In the genomic region with DNA sequence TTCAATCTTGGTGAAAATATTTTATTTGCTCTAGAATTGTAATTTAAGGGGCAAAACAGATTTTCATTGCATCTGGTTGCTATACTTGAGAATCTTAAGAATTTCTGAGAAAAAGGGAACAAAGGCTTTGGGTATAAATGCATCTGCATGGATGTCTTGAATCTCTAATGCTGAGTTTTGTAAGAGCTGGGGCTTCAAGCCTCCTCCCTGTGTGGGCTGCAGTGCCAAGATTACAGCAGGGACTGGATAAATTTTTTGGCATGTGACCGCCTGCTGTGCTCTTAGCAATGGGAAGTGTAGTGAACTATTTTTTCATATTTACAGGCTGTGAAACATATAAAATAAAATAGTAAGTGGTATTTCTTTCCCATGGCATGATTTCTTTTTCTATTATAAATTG, we compare ENCODE assay signal across 15 cellular contexts.
A peak's percentile ranks its signal among the peaks of the same experiment; 100 is the strongest.
DNase-seq lines count a peak whose midpoint lies in the region; ATAC-seq and TF ChIP-seq lines count a peak whose summit lies in the region.
"Had no signal": no experiment of that assay in that cellular context is flagged by ENCODE, and none has a peak within 500 bp of the region (broad histone marks: within the 10 kb centered on the region; RNA-seq: fewer than 3 reads in every experiment).

No MANE protein-coding gene starts in this region.

- ATAC-seq in activated CD8-positive, alpha-beta T cell treated with anti-CD3 and anti-CD28 coated beads for 36 hours = no peak
- ATAC-seq: A549, left colon had no signal

- H3K4me2 ChIP-seq in hepatocyte = no peak overlapping the region
- H3K4me2 ChIP-seq: A549 had no signal

- H3K36me3 ChIP-seq in hepatocyte (replicated peaks; ENCODE audit: insufficient read depth, low read depth) = no peaks in the 10 kb centered on the region

- no peaks in the 10 kb centered on the region for H3K4me1 Mint-ChIP-seq in endothelial cell (ENCODE audit: unreplicated experiment)
- H3K4me1 Mint-ChIP-seq in activated CD4-positive, alpha-beta memory T cell treated with anti-CD3 and anti-CD28 coated beads for 36 hours (ENCODE audit: low read depth) = no peaks in the 10 kb centered on the region
- H3K4me1 Mint-ChIP-seq in activated CD8-positive, alpha-beta T cell treated with anti-CD3 and anti-CD28 coated beads for 36 hours (ENCODE audit: low read depth) = no peaks in the 10 kb centered on the region
- H3K4me1 Mint-ChIP-seq: naive B cell had no signal

- H3K9me2 ChIP-seq in hepatocyte (replicated peaks; ENCODE audit: insufficient read depth) = no peaks in the 10 kb centered on the region

- H4K20me1 ChIP-seq in hepatocyte (ENCODE audit: insufficient read depth, poor library complexity, severe bottlenecking) = no peaks in the 10 kb centered on the region

- H3K9me3 Mint-ChIP-seq in endothelial cell (ENCODE audit: unreplicated experiment) = no peaks in the 10 kb centered on the region
- H3K9me3 Mint-ChIP-seq in activated CD4-positive, alpha-beta memory T cell treated with anti-CD3 and anti-CD28 coated beads for 36 hours = peaks cover 11% of the 10 kb centered on the region
- peaks cover 2% of the 10 kb centered on the region for H3K9me3 Mint-ChIP-seq in activated CD8-positive, alpha-beta T cell treated with anti-CD3 and anti-CD28 coated beads for 36 hours

- peaks cover 7% of the 10 kb centered on the region for H3K9me3 ChIP-seq in hepatocyte (ENCODE audit: low read depth)

- no peaks in the 10 kb centered on the region for H3K27me3 ChIP-seq in hepatocyte

- H3K27ac Mint-ChIP-seq in endothelial cell (ENCODE audit: unreplicated experiment) = no peak overlapping the region
- no peak overlapping the region for H3K27ac Mint-ChIP-seq in activated CD4-positive, alpha-beta memory T cell treated with anti-CD3 and anti-CD28 coated beads for 36 hours
- H3K27ac Mint-ChIP-seq in activated CD8-positive, alpha-beta T cell treated with anti-CD3 and anti-CD28 coated beads for 36 hours = no peak overlapping the region
- H3K27ac Mint-ChIP-seq: activated naive CD8-positive, alpha-beta T cell; naive B cell had no signal

- peak; percentile 15 for DNase-seq in NCI-H82 (lab: John Stamatoyannopoulos, UW)
- no peak for DNase-seq in NCI-H82 treated with DMSO at 0.1 percent for 48 hours (lab: John Stamatoyannopoulos, UW; ENCODE audit: unreplicated experiment)
- peak; percentile 55 for DNase-seq in dedifferentiated amniotic fluid mesenchymal stem cell (ENCODE audit: extremely low spot score)
- DNase-seq in hepatocyte (ENCODE audit: low spot score) = peak; percentile 5
- no peak for DNase-seq in endothelial cell (ENCODE audit: low spot score)
- DNase-seq in activated CD4-positive, alpha-beta memory T cell treated with anti-CD3 and anti-CD28 coated beads for 36 hours = no peak
- no peak for DNase-seq in activated CD8-positive, alpha-beta T cell treated with anti-CD3 and anti-CD28 coated beads for 36 hours
- DNase-seq in glomerular visceral epithelial cell (ENCODE audit: extremely low spot score) = no peak
- DNase-seq: activated CD4-positive, alpha-beta T cell treated with anti-CD3 and anti-CD28 coated beads for 4 hours; activated T-cell treated with anti-CD3 and anti-CD28 coated beads, Interleukin-2, amount 50 U/mL, for 1 hour; central memory CD4-positive, alpha-beta T cell; left colon; naive B cell had no signal

- 56% methylated on average over 1 of the region's 1 CpG for WGBS in hepatocyte (ENCODE audit: low lambda C conversion rate, missing lambda C conversion rate)

- no peaks in the 10 kb centered on the region for H3K4me1 ChIP-seq in hepatocyte (ENCODE audit: insufficient read depth)
- H3K4me1 ChIP-seq: A549 had no signal

- CTCF ChIA-PET in activated CD4-positive, alpha-beta memory T cell treated with anti-CD3 and anti-CD28 coated beads for 36 hours (lab: Charles Lee) = no interaction called here
- CTCF ChIA-PET in activated CD8-positive, alpha-beta T cell treated with anti-CD3 and anti-CD28 coated beads for 36 hours (lab: Charles Lee) = interaction anchor here (0.9 kb wide), 1 partner anchor 201 kb away, joined by 3 read pairs; no protein-coding TSS in a partner anchor

- TF ChIP-seq CTCF in hepatocyte (IDR thresholded peaks at IDR 0.05; ENCODE audit: poor library complexity) (no peak), endothelial cell (IDR thresholded peaks at IDR 0.05; ENCODE audit: unreplicated experiment) (no peak)
- no peak for TF ChIP-seq CTCF in activated CD8-positive, alpha-beta T cell treated with anti-CD3 and anti-CD28 coated beads for 36 hours (IDR thresholded peaks at IDR 0.05)

- H3K4me3 Mint-ChIP-seq in endothelial cell (ENCODE audit: unreplicated experiment) = no peak overlapping the region
- no peak overlapping the region for H3K4me3 Mint-ChIP-seq in activated CD4-positive, alpha-beta memory T cell treated with anti-CD3 and anti-CD28 coated beads for 36 hours
- H3K4me3 Mint-ChIP-seq in activated CD8-positive, alpha-beta T cell treated with anti-CD3 and anti-CD28 coated beads for 36 hours = no peak overlapping the region
- H3K4me3 Mint-ChIP-seq: activated naive CD8-positive, alpha-beta T cell; naive B cell had no signal

- peaks cover 7% of the 10 kb centered on the region for H3K36me3 Mint-ChIP-seq in endothelial cell (ENCODE audit: low read depth, unreplicated experiment)
- peaks cover 14% of the 10 kb centered on the region for H3K36me3 Mint-ChIP-seq in activated CD4-positive, alpha-beta memory T cell treated with anti-CD3 and anti-CD28 coated beads for 36 hours
- peaks cover 14% of the 10 kb centered on the region for H3K36me3 Mint-ChIP-seq in activated CD8-positive, alpha-beta T cell treated with anti-CD3 and anti-CD28 coated beads for 36 hours (ENCODE audit: low read depth)

- H3K4me3 ChIP-seq in hepatocyte = no peak overlapping the region
- H3K4me3 ChIP-seq: A549 had no signal

- H2AFZ ChIP-seq in hepatocyte = no peak overlapping the region

- POLR2A ChIA-PET in activated CD4-positive, alpha-beta memory T cell treated with anti-CD3 and anti-CD28 coated beads for 36 hours (lab: Charles Lee) = no interaction called here
- POLR2A ChIA-PET in activated CD8-positive, alpha-beta T cell treated with anti-CD3 and anti-CD28 coated beads for 36 hours (lab: Charles Lee) = no interaction called here

- H3K79me2 ChIP-seq in hepatocyte = no peaks in the 10 kb centered on the region

- intact Hi-C loops in activated CD4-positive, alpha-beta memory T cell treated with anti-CD3 and anti-CD28 coated beads for 36 hours (cut with micrococcal nuclease) = no loop called here
- intact Hi-C loops in activated CD8-positive, alpha-beta T cell treated with anti-CD3 and anti-CD28 coated beads for 36 hours (cut with micrococcal nuclease) = no loop called here

- H3K27me3 Mint-ChIP-seq in endothelial cell (ENCODE audit: unreplicated experiment) = no peaks in the 10 kb centered on the region
- H3K27me3 Mint-ChIP-seq in activated CD4-positive, alpha-beta memory T cell treated with anti-CD3 and anti-CD28 coated beads for 36 hours = no peaks in the 10 kb centered on the region
- no peaks in the 10 kb centered on the region for H3K27me3 Mint-ChIP-seq in activated CD8-positive, alpha-beta T cell treated with anti-CD3 and anti-CD28 coated beads for 36 hours
- H3K27me3 Mint-ChIP-seq: activated naive CD8-positive, alpha-beta T cell; naive B cell had no signal

- H3K27ac ChIP-seq in hepatocyte = no peak overlapping the region
- H3K27ac ChIP-seq: A549 had no signal

Comparison
In these comparisons a context has a peak if more than half of its experiments do, and no peak if none do; other contexts are left out.
1. DNase-seq: peak in NCI-H82 (single experiment), dedifferentiated amniotic fluid mesenchymal stem cell (single experiment) and hepatocyte (single experiment); none in NCI-H82 treated with DMSO at 0.1 percent for 48 hours (single experiment), endothelial cell (single experiment), activated CD4-positive, alpha-beta memory T cell treated with anti-CD3 and anti-CD28 coated beads for 36 hours (single experiment), activated CD8-positive, alpha-beta T cell treated with anti-CD3 and anti-CD28 coated beads for 36 hours (single experiment) and glomerular visceral epithelial cell (single experiment).